ENCODE assay signal across 8 cellular contexts in genomic region chr13:76884167-76884566, GRCh38. TPM values are rescaled to one million over a fixed set of nuclear protein-coding genes. Genes with fewer than 3 reads are reported as not detected.
DNase-seq lines count a peak whose midpoint lies in the region; FAIRE-seq and TF ChIP-seq lines count a peak whose summit lies in the region.

No MANE protein-coding gene starts in this region.

- peak overlapping the region; percentile 35 for H3K27ac Mint-ChIP-seq in mesothelial cell of epicardium

- peak overlapping the region in 1 of 2 donors; percentile 66 for H3K9ac ChIP-seq in duodenal mucosa (ENCODE audit: low read depth in 1 of 2, low read length in 2 of 2)

- H3K9me3 Mint-ChIP-seq in mesothelial cell of epicardium, result no peaks in the 10 kb centered on the region

- no peaks in the 10 kb centered on the region for H3K36me3 ChIP-seq in duodenal mucosa (ENCODE audit: control insufficient read depth in 1 of 2, insufficient read depth in 2 of 2, low read length in 2 of 2)

- peak overlapping the region; percentile 65 for H3K27ac ChIP-seq in duodenal mucosa (ENCODE audit: low read depth, low read length)

- no peaks in the 10 kb centered on the region for H3K36me3 Mint-ChIP-seq in mesothelial cell of epicardium

- H3K9me3 ChIP-seq in duodenal mucosa (ENCODE audit: control insufficient read depth in 1 of 2, low read length in 2 of 2), result no peaks in the 10 kb centered on the region

- peaks cover 56% of the 10 kb centered on the region for H3K27me3 Mint-ChIP-seq in mesothelial cell of epicardium (ENCODE audit: low read depth)

- H3K4me3 ChIP-seq in duodenal mucosa (ENCODE audit: low read depth in 1 of 2, low read length in 2 of 2), result peak overlapping the region; percentile 69 to 79

- peaks cover 6 to 8% of the 10 kb centered on the region in 2 donors for H3K27me3 ChIP-seq in duodenal mucosa (ENCODE audit: control insufficient read depth in 1 of 2, insufficient read depth in 2 of 2, low read length in 2 of 2)

- no peak for TF ChIP-seq CTCF in mesothelial cell of epicardium (IDR thresholded peaks at IDR 0.05; ENCODE audit: unreplicated experiment)

- peaks cover 32% of the 10 kb centered on the region for H3K4me1 Mint-ChIP-seq in mesothelial cell of epicardium

- H3K4me1 ChIP-seq in duodenal mucosa (ENCODE audit: control insufficient read depth in 1 of 2, insufficient read depth in 2 of 2, low read length in 2 of 2), result peaks cover 15 to 17% of the 10 kb centered on the region in 2 donors

- DNase-seq in stimulated activated CD4-positive, alpha-beta T cell treated with anti-CD3 and anti-CD28 coated beads, Interleukin-1b, Interleukin-23, amount 100 ng/mL, for 48 hours, result peak; percentile 22
- no peak for DNase-seq in stimulated activated CD4-positive, alpha-beta T cell treated with anti-CD3 and anti-CD28 coated beads, Interleukin-4, amount 100 ng/mL, for 4 hours
- DNase-seq in OCI-M2 (lab: John Stamatoyannopoulos, UW; ENCODE audit: unreplicated experiment) (peak; percentile 2), mesothelial cell of epicardium (ENCODE audit: low spot score in 2 of 2, unreplicated experiment in 2 of 2) (no peak), urothelium cell line (ENCODE audit: low spot score) (peak; percentile 35), NCI-H1105 (lab: John Stamatoyannopoulos, UW) (no peak), SKM-1 (lab: John Stamatoyannopoulos, UW; ENCODE audit: unreplicated experiment) (no peak)

- FAIRE-seq in urothelium cell line (lab: Jason Lieb, UNC), result no peak

- peak overlapping the region; percentile 84 for H3K4me3 Mint-ChIP-seq in mesothelial cell of epicardium

RNA-seq across cellular contexts. Expression of gene KCTD12, which starts 2.0 kb away (rescaled TPM):
- 121 to 142 TPM (median 142 TPM) in 3 replicates for total RNA-seq in mesothelial cell of epicardium

Comparison
In these comparisons a context has a peak if more than half of its experiments do, and no peak if none do; other contexts are left out.
1. DNase-seq: peak in stimulated activated CD4-positive, alpha-beta T cell treated with anti-CD3 and anti-CD28 coated beads, Interleukin-1b, Interleukin-23, amount 100 ng/mL, for 48 hours (single experiment), OCI-M2 (single experiment) and urothelium cell line (single experiment); none in stimulated activated CD4-positive, alpha-beta T cell treated with anti-CD3 and anti-CD28 coated beads, Interleukin-4, amount 100 ng/mL, for 4 hours (0 of 2), mesothelial cell of epicardium (0 of 2), NCI-H1105 (single experiment) and SKM-1 (single experiment).